Comparison of ENCODE assay signal across 8 cellular contexts in the genomic region with DNA sequence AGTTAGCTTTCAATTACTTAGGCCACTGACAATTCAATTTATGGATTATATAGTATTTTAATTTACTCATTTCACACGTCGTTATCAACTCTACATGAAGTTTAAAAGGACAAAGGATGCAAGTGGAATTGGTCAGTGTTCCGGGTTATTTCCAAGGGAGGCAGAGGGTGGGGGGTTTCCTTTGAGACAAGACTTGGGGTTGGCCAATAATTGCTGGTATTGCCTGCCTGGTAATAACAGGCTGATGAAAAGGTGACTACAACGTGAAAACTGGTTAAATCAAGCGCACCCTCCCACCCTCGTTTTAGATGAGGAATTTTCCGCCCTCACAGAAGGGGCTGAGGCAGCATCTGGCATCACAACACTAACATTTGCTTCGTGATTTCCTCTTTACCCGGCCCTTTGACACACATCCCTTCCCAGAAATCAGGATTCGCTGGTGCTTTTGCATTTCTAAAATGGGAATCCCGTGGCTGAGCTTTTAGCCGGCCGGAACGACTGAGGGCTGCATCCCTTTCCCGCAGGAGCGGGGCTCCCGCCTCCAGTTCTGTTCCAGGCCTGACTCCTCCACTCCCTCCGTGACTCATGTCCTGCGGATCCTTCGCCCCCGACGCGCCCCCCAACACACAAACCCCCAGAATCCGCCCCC. TPM values are rescaled to one million over a fixed set of nuclear protein-coding genes. Genes with fewer than 3 reads are reported as not detected.
DNase-seq lines count a peak whose midpoint lies in the region; ATAC-seq and TF ChIP-seq lines count a peak whose summit lies in the region.

No MANE protein-coding gene starts in this region.

- peak overlapping the region; percentile 93 for H3K4me3 Mint-ChIP-seq in activated CD8-positive, alpha-beta T cell treated with anti-CD3 and anti-CD28 coated beads for 36 hours
- peak overlapping the region; percentile 94 for H3K4me3 Mint-ChIP-seq in neural progenitor cell

- H3K4me3 ChIP-seq in neural progenitor cell = peak overlapping the region; percentile 54

- peaks cover 3% of the 10 kb centered on the region for H3K36me3 ChIP-seq in neural progenitor cell

- peaks cover 35% of the 10 kb centered on the region for H3K79me2 ChIP-seq in neural progenitor cell (ENCODE audit: low read depth)

- H2AFZ ChIP-seq in neural progenitor cell (replicated peaks) = peak overlapping the region; percentile 6

- POLR2A ChIA-PET in activated CD8-positive, alpha-beta T cell treated with anti-CD3 and anti-CD28 coated beads for 36 hours (lab: Charles Lee) = interaction anchor here (0.5 to 13.5 kb wide), 10 partner anchors 9 to 183 kb away, joined by 3 to 261 read pairs (median 15); a partner anchor contains a TSS

- ATAC-seq in activated CD8-positive, alpha-beta T cell treated with anti-CD3 and anti-CD28 coated beads for 36 hours = no peak
- no peak for ATAC-seq in HG03039 (IDR thresholded peaks at IDR 0.05; ENCODE audit: unreplicated experiment)
- ATAC-seq in HG03442 (IDR thresholded peaks at IDR 0.05; ENCODE audit: unreplicated experiment) = no peak
- no peak for ATAC-seq in left colon

- H3K4me1 ChIP-seq in neural progenitor cell = peaks cover 16% of the 10 kb centered on the region

- H3K27me3 Mint-ChIP-seq in activated CD8-positive, alpha-beta T cell treated with anti-CD3 and anti-CD28 coated beads for 36 hours = no peaks in the 10 kb centered on the region
- H3K27me3 Mint-ChIP-seq in neural progenitor cell (ENCODE audit: insufficient read depth, low read depth) = peaks cover 20% of the 10 kb centered on the region

- CTCF ChIA-PET in activated CD8-positive, alpha-beta T cell treated with anti-CD3 and anti-CD28 coated beads for 36 hours (lab: Charles Lee) = interaction anchor here (0.6 to 18.8 kb wide), 4 partner anchors 40 to 183 kb away, joined by 3 to 502 read pairs (median 252); a partner anchor contains a TSS

- no peaks in the 10 kb centered on the region for H3K9me3 Mint-ChIP-seq in activated CD8-positive, alpha-beta T cell treated with anti-CD3 and anti-CD28 coated beads for 36 hours
- H3K9me3 Mint-ChIP-seq in neural progenitor cell = no peaks in the 10 kb centered on the region

- H3K4me2 ChIP-seq in neural progenitor cell = peak overlapping the region; percentile 79

- H3F3A ChIP-seq in neural progenitor cell (ENCODE audit: low read depth) = peaks cover 32% of the 10 kb centered on the region

- no peak overlapping the region for H3K27ac ChIP-seq in neural progenitor cell

- H3K4me1 Mint-ChIP-seq in activated CD8-positive, alpha-beta T cell treated with anti-CD3 and anti-CD28 coated beads for 36 hours (ENCODE audit: low read depth) = peaks cover 31% of the 10 kb centered on the region
- peaks cover 27% of the 10 kb centered on the region for H3K4me1 Mint-ChIP-seq in neural progenitor cell

- peaks cover 12% of the 10 kb centered on the region for H3K27me3 ChIP-seq in neural progenitor cell

- no peak for TF ChIP-seq CTCF in activated CD8-positive, alpha-beta T cell treated with anti-CD3 and anti-CD28 coated beads for 36 hours (IDR thresholded peaks at IDR 0.05)
- TF ChIP-seq CTCF in neural progenitor cell (IDR thresholded peaks at IDR 0.05) = no peak

- no peaks in the 10 kb centered on the region for H3K9me3 ChIP-seq in neural progenitor cell (ENCODE audit: low read depth)

- intact Hi-C loops in activated CD8-positive, alpha-beta T cell treated with anti-CD3 and anti-CD28 coated beads for 36 hours (cut with micrococcal nuclease) = no loop called here
- intact Hi-C loops in left colon (cut with DNase I, micrococcal nuclease) = no loop called here

- H4K20me1 ChIP-seq in neural progenitor cell (ENCODE audit: low read depth) = peaks cover 23% of the 10 kb centered on the region

- H3K27ac Mint-ChIP-seq in activated CD8-positive, alpha-beta T cell treated with anti-CD3 and anti-CD28 coated beads for 36 hours = peak overlapping the region; percentile 98
- H3K27ac Mint-ChIP-seq in neural progenitor cell = peak overlapping the region; percentile 99

- peak overlapping the region; percentile 70 for H3K9ac ChIP-seq in neural progenitor cell

- DNase-seq in ELR (ENCODE audit: low read depth) (peak; percentile 89), MV-4-11 (lab: John Stamatoyannopoulos, UW) (peak; percentile 36), fibroblast of peridontal ligament (ENCODE audit: extremely low read depth) (peak; percentile 84), neural progenitor cell (ENCODE audit: low spot score) (no peak), left colon (no peak)
- peak; percentile 78 for DNase-seq in activated CD8-positive, alpha-beta T cell treated with anti-CD3 and anti-CD28 coated beads for 36 hours

- peaks cover 32% of the 10 kb centered on the region for H3K36me3 Mint-ChIP-seq in activated CD8-positive, alpha-beta T cell treated with anti-CD3 and anti-CD28 coated beads for 36 hours (ENCODE audit: low read depth)
- H3K36me3 Mint-ChIP-seq in neural progenitor cell = no peaks in the 10 kb centered on the region

RNA-seq across cellular contexts. Expression of a gene that starts 1.0 kb away (rescaled TPM):
- total RNA-seq in activated CD8-positive, alpha-beta T cell treated with anti-CD3 and anti-CD28 coated beads for 36 hours = 100 to 1,000 TPM; 293 to 305 TPM
- total RNA-seq in neural progenitor cell (ENCODE audit: low replicate concordance) = 9.1 and 18.9 TPM in 2 replicates
- total RNA-seq in left colon = 10 to 100 TPM; 27.1 to 37.0 TPM

Comparison
In these comparisons a context has a peak if more than half of its experiments do, and no peak if none do; other contexts are left out.
1. DNase-seq: peak in ELR (single experiment), MV-4-11 (single experiment), activated CD8-positive, alpha-beta T cell treated with anti-CD3 and anti-CD28 coated beads for 36 hours (single experiment) and fibroblast of peridontal ligament (single experiment); none in neural progenitor cell (single experiment) and left colon (0 of 2).
2. RNA of a gene that starts 1.0 kb away (total RNA-seq): 293 to 305 TPM in activated CD8-positive, alpha-beta T cell treated with anti-CD3 and anti-CD28 coated beads for 36 hours; 27.1 to 37.0 TPM in left colon and 9.1 to 18.9 TPM in neural progenitor cell; every median in the first group is over 4 times any median in the second.